In the genomic region with DNA sequence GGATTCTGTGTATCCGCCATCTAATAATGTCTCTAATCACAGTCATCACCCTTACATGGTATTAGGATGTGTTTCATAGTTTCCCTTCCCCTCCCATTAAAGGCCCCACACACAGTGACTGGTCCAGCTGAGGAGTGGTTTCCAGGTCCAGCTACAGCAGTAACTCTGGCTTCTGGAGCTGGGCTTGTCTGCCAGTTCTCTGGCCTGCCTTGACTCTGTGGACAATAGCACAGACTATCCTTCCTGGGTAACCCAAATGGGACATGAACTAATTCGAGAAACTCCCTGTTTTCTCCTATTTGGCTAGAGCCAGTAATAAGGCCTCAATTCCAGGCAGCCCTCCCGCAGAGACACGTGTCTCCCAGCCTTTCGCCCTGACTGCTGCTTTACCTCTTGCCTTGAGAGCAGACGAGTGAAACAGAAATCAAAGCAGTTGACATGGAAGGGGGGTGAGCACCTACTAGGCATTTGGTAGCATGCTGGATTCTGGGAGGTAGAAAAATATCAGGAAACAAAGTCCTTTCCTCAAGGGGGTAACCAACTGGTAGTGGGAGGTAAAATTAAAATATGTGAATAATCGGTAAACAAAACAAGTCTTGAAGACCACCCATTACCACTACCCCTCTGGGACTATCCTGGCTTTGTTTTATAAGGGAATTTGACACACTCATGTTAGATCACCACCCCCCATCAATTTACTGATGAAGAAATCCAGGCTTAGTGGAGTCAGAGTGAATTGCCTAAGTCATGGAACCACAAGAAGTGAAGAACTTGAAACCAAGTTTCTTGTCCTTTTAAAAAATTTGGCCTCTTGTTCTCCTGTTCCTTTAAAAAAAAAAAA, we compare ENCODE assay signal across 1 cellular context.
A peak's percentile ranks its signal among the peaks of the same experiment; 100 is the strongest.
TF ChIP-seq lines count a peak whose summit lies in the region.

No MANE protein-coding gene starts in this region.

TF ChIP-seq in HEK293, 187 proteins besides CTCF, POLR2A, EP300 and RAD21 (continued from another document):
- TF ChIP-seq, protein P1, sequence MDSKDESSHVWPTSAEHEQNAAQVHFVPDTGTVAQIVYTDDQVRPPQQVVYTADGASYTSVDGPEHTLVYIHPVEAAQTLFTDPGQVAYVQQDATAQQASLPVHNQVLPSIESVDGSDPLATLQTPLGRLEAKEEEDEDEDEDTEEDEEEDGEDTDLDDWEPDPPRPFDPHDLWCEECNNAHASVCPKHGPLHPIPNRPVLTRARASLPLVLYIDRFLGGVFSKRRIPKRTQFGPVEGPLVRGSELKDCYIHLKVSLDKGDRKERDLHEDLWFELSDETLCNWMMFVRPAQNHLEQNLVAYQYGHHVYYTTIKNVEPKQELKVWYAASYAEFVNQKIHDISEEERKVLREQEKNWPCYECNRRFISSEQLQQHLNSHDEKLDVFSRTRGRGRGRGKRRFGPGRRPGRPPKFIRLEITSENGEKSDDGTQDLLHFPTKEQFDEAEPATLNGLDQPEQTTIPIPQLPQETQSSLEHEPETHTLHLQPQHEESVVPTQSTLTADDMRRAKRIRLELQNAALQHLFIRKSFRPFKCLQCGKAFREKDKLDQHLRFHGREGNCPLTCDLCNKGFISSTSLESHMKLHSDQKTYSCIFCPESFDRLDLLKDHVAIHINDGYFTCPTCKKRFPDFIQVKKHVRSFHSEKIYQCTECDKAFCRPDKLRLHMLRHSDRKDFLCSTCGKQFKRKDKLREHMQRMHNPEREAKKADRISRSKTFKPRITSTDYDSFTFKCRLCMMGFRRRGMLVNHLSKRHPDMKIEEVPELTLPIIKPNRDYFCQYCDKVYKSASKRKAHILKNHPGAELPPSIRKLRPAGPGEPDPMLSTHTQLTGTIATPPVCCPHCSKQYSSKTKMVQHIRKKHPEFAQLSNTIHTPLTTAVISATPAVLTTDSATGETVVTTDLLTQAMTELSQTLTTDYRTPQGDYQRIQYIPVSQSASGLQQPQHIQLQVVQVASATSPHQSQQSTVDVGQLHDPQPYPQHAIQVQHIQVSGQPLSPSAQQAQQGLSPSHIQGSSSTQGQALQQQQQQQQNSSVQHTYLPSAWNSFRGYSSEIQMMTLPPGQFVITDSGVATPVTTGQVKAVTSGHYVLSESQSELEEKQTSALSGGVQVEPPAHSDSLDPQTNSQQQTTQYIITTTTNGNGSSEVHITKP (tag by site-specific recombination; IDR thresholded peaks at IDR 0.05), result peak; percentile 97
- TF ChIP-seq, protein P2, sequence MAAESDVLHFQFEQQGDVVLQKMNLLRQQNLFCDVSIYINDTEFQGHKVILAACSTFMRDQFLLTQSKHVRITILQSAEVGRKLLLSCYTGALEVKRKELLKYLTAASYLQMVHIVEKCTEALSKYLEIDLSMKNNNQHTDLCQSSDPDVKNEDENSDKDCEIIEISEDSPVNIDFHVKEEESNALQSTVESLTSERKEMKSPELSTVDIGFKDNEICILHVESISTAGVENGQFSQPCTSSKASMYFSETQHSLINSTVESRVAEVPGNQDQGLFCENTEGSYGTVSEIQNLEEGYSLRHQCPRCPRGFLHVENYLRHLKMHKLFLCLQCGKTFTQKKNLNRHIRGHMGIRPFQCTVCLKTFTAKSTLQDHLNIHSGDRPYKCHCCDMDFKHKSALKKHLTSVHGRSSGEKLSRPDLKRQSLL (tag by site-specific recombination; IDR thresholded peaks at IDR 0.05), result no peak
- TF ChIP-seq ZNF239 (tag by site-specific recombination; IDR thresholded peaks at IDR 0.05), result no peak
- TF ChIP-seq, protein P3, sequence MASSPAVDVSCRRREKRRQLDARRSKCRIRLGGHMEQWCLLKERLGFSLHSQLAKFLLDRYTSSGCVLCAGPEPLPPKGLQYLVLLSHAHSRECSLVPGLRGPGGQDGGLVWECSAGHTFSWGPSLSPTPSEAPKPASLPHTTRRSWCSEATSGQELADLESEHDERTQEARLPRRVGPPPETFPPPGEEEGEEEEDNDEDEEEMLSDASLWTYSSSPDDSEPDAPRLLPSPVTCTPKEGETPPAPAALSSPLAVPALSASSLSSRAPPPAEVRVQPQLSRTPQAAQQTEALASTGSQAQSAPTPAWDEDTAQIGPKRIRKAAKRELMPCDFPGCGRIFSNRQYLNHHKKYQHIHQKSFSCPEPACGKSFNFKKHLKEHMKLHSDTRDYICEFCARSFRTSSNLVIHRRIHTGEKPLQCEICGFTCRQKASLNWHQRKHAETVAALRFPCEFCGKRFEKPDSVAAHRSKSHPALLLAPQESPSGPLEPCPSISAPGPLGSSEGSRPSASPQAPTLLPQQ (tag by site-specific recombination; IDR thresholded peaks at IDR 0.05), result 0 out of 2 replicates have a peak, but pooled peaks have one; percentile 18
- TF ChIP-seq GLIS1 (tag by site-specific recombination; IDR thresholded peaks at IDR 0.05), result peak; percentile 92
- TF ChIP-seq ZNF600 (tag by site-specific recombination; IDR thresholded peaks at IDR 0.05), result 0 out of 2 replicates have a peak, but pooled peaks have one; percentile 17
- TF ChIP-seq, protein P4, sequence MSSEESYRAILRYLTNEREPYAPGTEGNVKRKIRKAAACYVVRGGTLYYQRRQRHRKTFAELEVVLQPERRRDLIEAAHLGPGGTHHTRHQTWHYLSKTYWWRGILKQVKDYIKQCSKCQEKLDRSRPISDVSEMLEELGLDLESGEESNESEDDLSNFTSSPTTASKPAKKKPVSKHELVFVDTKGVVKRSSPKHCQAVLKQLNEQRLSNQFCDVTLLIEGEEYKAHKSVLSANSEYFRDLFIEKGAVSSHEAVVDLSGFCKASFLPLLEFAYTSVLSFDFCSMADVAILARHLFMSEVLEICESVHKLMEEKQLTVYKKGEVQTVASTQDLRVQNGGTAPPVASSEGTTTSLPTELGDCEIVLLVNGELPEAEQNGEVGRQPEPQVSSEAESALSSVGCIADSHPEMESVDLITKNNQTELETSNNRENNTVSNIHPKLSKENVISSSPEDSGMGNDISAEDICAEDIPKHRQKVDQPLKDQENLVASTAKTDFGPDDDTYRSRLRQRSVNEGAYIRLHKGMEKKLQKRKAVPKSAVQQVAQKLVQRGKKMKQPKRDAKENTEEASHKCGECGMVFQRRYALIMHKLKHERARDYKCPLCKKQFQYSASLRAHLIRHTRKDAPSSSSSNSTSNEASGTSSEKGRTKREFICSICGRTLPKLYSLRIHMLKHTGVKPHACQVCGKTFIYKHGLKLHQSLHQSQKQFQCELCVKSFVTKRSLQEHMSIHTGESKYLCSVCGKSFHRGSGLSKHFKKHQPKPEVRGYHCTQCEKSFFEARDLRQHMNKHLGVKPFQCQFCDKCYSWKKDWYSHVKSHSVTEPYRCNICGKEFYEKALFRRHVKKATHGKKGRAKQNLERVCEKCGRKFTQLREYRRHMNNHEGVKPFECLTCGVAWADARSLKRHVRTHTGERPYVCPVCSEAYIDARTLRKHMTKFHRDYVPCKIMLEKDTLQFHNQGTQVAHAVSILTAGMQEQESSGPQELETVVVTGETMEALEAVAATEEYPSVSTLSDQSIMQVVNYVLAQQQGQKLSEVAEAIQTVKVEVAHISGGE (tag by site-specific recombination; conservative IDR thresholded peaks at IDR 0.05; ENCODE audit: low read depth), result peak; percentile 91
- no peak for TF ChIP-seq ZBTB21 (tag by site-specific recombination; IDR thresholded peaks at IDR 0.05)
- no peak for TF ChIP-seq ZBTB20 (tag by site-specific recombination; IDR thresholded peaks at IDR 0.05)
- no peak for TF ChIP-seq ZFP69B (tag by site-specific recombination; IDR thresholded peaks at IDR 0.05)
- no peak for TF ChIP-seq KLF7 (tag by site-specific recombination; IDR thresholded peaks at IDR 0.05; ENCODE audit: borderline replicate concordance)
- TF ChIP-seq ZIC2 (tag by site-specific recombination; IDR thresholded peaks at IDR 0.05), result peak; percentile 55
- TF ChIP-seq RBAK (tag by site-specific recombination; IDR thresholded peaks at IDR 0.05), result no peak
- TF ChIP-seq, protein P5, sequence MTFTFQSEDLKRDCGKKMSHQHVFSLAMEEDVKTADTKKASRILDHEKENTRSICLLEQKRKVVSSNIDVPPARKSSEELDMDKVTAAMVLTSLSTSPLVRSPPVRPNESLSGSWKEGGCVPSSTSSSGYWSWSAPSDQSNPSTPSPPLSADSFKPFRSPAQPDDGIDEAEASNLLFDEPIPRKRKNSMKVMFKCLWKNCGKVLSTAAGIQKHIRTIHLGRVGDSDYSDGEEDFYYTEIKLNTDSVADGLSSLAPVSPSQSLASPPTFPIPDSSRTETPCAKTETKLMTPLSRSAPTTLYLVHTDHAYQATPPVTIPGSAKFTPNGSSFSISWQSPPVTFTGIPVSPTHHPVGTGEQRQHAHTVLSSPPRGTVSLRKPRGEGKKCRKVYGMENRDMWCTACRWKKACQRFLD (tag by site-specific recombination; IDR thresholded peaks at IDR 0.05), result no peak
- TF ChIP-seq, protein P6, sequence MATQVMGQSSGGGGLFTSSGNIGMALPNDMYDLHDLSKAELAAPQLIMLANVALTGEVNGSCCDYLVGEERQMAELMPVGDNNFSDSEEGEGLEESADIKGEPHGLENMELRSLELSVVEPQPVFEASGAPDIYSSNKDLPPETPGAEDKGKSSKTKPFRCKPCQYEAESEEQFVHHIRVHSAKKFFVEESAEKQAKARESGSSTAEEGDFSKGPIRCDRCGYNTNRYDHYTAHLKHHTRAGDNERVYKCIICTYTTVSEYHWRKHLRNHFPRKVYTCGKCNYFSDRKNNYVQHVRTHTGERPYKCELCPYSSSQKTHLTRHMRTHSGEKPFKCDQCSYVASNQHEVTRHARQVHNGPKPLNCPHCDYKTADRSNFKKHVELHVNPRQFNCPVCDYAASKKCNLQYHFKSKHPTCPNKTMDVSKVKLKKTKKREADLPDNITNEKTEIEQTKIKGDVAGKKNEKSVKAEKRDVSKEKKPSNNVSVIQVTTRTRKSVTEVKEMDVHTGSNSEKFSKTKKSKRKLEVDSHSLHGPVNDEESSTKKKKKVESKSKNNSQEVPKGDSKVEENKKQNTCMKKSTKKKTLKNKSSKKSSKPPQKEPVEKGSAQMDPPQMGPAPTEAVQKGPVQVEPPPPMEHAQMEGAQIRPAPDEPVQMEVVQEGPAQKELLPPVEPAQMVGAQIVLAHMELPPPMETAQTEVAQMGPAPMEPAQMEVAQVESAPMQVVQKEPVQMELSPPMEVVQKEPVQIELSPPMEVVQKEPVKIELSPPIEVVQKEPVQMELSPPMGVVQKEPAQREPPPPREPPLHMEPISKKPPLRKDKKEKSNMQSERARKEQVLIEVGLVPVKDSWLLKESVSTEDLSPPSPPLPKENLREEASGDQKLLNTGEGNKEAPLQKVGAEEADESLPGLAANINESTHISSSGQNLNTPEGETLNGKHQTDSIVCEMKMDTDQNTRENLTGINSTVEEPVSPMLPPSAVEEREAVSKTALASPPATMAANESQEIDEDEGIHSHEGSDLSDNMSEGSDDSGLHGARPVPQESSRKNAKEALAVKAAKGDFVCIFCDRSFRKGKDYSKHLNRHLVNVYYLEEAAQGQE (tag by site-specific recombination; IDR thresholded peaks at IDR 0.05), result no peak
- TF ChIP-seq ZNF768 (tag by site-specific recombination; IDR thresholded peaks at IDR 0.05), result no peak
- TF ChIP-seq ZNF830 (tag by site-specific recombination; IDR thresholded peaks at IDR 0.05; ENCODE audit: low read depth), result no peak
- no peak for TF ChIP-seq KLF8 (tag by site-specific recombination; IDR thresholded peaks at IDR 0.05)
- TF ChIP-seq, protein P7, sequence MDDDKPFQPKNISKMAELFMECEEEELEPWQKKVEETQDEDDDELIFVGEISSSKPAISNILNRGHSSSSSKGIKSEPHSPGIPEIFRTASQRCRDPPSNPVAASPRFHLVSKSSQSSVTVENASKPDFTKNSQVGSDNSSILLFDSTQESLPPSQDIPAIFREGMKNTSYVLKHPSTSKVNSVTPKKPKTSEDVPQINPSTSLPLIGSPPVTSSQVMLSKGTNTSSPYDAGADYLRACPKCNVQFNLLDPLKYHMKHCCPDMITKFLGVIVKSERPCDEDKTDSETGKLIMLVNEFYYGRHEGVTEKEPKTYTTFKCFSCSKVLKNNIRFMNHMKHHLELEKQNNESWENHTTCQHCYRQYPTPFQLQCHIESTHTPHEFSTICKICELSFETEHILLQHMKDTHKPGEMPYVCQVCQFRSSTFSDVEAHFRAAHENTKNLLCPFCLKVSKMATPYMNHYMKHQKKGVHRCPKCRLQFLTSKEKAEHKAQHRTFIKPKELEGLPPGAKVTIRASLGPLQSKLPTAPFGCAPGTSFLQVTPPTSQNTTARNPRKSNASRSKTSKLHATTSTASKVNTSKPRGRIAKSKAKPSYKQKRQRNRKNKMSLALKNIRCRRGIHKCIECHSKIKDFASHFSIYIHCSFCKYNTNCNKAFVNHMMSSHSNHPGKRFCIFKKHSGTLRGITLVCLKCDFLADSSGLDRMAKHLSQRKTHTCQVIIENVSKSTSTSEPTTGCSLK (tag by site-specific recombination; IDR thresholded peaks at IDR 0.05), result no peak
